In the genomic region with DNA sequence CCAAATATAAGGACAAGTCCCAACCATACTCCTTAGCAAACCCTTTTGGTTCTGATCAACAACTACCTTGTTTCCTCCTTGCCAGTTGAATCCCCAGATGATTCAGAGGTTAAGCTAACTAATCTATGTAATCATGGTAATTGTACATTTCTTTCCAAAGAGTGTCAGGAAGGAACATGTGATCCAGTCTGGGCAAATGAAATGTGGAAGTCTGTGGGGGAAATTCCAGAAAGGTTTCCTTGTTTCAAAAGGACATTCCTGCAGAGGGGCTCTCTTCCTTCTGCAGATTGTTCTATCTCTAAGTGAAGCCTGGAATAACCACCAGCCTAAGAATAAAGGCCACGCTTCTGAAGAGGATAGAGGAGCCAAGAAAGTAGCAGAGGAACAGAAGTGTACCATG, we compare ENCODE assay signal across 1 cellular context.
TF ChIP-seq lines count a peak whose summit lies in the region.

No MANE protein-coding gene starts in this region.

TF ChIP-seq in IMR-90, 13 proteins besides CTCF, POLR2A, EP300 and RAD21:
- no peak for TF ChIP-seq MAFK (IDR thresholded peaks at IDR 0.05; ENCODE audit: low read depth, low read length)
- TF ChIP-seq, protein P1, sequence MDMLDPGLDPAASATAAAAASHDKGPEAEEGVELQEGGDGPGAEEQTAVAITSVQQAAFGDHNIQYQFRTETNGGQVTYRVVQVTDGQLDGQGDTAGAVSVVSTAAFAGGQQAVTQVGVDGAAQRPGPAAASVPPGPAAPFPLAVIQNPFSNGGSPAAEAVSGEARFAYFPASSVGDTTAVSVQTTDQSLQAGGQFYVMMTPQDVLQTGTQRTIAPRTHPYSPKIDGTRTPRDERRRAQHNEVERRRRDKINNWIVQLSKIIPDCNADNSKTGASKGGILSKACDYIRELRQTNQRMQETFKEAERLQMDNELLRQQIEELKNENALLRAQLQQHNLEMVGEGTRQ (IDR thresholded peaks at IDR 0.05; ENCODE audit: low read depth, low read length), result peak; percentile 55
